ENCODE assay signal across 39 cellular contexts in the genomic region with DNA sequence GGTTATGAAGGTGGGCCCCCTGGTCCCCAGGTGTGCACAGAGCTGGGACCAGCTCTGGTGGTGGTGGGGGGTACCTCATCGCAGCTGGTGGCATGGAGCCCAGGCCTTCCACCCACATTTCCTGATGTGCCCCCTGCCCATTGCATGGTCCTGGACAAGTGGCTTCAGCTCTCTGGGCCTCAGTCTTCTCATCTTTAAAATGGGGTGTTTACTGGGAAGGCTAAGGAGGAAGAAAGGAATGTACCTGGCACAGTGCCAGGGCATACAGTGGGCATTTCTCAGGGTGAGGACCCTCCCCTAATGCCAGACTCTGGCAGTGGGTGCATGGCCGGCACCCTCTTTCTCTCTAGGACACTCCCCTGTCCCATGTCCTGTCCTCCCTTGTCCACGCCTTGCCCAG. TPM values are rescaled to one million over a fixed set of nuclear protein-coding genes. Genes with fewer than 3 reads are reported as not detected.
"Had no signal": no experiment of that assay in that cellular context is flagged by ENCODE, and none has a peak within 500 bp of the region (broad histone marks: within the 10 kb centered on the region; RNA-seq: fewer than 3 reads in every experiment).

No MANE protein-coding gene starts in this region.

- H3K4me3 Mint-ChIP-seq: activated B cell treated with CpG ODN at 0.5 μM for 24 hours; activated CD4-positive, alpha-beta memory T cell treated with anti-CD3 and anti-CD28 coated beads for 36 hours; activated CD4-positive, alpha-beta T cell treated with anti-CD3 and anti-CD28 coated beads, Interleukin-2, amount 10 ng/mL, durations not matched to agents 24 days and 14 days; activated CD8-positive, alpha-beta T cell treated with anti-CD3 and anti-CD28 coated beads for 36 hours; activated naive CD4-positive, alpha-beta T cell treated with anti-CD3 and anti-CD28 coated beads, Interleukin-2, amount 10 ng/mL, durations not matched to agents 7 days and 5 days; activated naive CD8-positive, alpha-beta T cell treated with anti-CD3 and anti-CD28 coated beads for 36 hours; activated T-cell treated with anti-CD3 and anti-CD28 coated beads, Interleukin-2, amount 50 U/mL, for 4 hours; activated T-cell treated with anti-CD3 and anti-CD28 coated beads, Interleukin-2, amount 50 U/mL, for 72 hours; activated T-helper 1 cell treated with anti-CD3 and anti-CD28 coated beads, Interleukin-12 subunit alpha, Interleukin-12 subunit beta, Interleukin-2, Interleukin-4 antibody, amounts not matched to agents 30 ng/mL and 10 ng/mL and 1 ng/mL, durations not matched to agents 14 hours and 24 hours and 36 hours; activated T-helper 17 cell treated with anti-CD3 and anti-CD28 coated beads, Interleukin-2, amount 50 U/mL, for 72 hours; T-helper 1 cell treated with Interleukin-12 subunit alpha and Interleukin-12 subunit beta and Interleukin-4 antibody, amounts not matched to agents 30 μg/mL and 1 μg/mL, for 36 hours; T-helper 2 cell treated with Interferon-gamma antibody and Interleukin-4, amounts not matched to agents 5 μg/mL and 100 μg/mL, for 36 hours had no signal

- H3K27ac Mint-ChIP-seq: activated B cell treated with CpG ODN at 0.5 μM for 24 hours; activated CD4-positive, alpha-beta memory T cell treated with anti-CD3 and anti-CD28 coated beads for 36 hours; activated CD4-positive, alpha-beta T cell treated with anti-CD3 and anti-CD28 coated beads, Interleukin-2, amount 10 ng/mL, durations not matched to agents 24 days and 14 days; activated CD8-positive, alpha-beta T cell treated with anti-CD3 and anti-CD28 coated beads for 36 hours; activated naive CD4-positive, alpha-beta T cell treated with anti-CD3 and anti-CD28 coated beads, Interleukin-2, amount 10 ng/mL, durations not matched to agents 7 days and 5 days; activated naive CD4-positive, alpha-beta T cell treated with anti-CD3 and anti-CD28 coated beads, Interleukin-2, amount 50 U/mL, for 72 hours; activated naive CD8-positive, alpha-beta T cell treated with anti-CD3 and anti-CD28 coated beads for 36 hours; activated T-cell treated with anti-CD3 and anti-CD28 coated beads, Interleukin-2, amount 50 U/mL, for 72 hours; activated T-helper 1 cell treated with anti-CD3 and anti-CD28 coated beads, Interleukin-12 subunit alpha, Interleukin-12 subunit beta, Interleukin-2, Interleukin-4 antibody, amounts not matched to agents 30 ng/mL and 10 ng/mL and 1 ng/mL, durations not matched to agents 14 hours and 24 hours and 36 hours; activated T-helper 17 cell treated with anti-CD3 and anti-CD28 coated beads, Interleukin-2, amount 50 U/mL, for 72 hours; T-helper 1 cell treated with Interleukin-12 subunit alpha and Interleukin-12 subunit beta and Interleukin-4 antibody, amounts not matched to agents 30 μg/mL and 1 μg/mL, for 36 hours; T-helper 2 cell treated with Interferon-gamma antibody and Interleukin-4, amounts not matched to agents 5 μg/mL and 100 μg/mL, for 36 hours had no signal

- H3K9me3 Mint-ChIP-seq: activated B cell treated with CpG ODN at 0.5 μM for 24 hours; activated CD4-positive, alpha-beta memory T cell treated with anti-CD3 and anti-CD28 coated beads for 36 hours; activated CD4-positive, alpha-beta T cell treated with anti-CD3 and anti-CD28 coated beads, Interleukin-2, amount 10 ng/mL, durations not matched to agents 24 days and 14 days; activated CD8-positive, alpha-beta T cell treated with anti-CD3 and anti-CD28 coated beads for 36 hours; activated naive CD4-positive, alpha-beta T cell treated with anti-CD3 and anti-CD28 coated beads, Interleukin-2, amount 10 ng/mL, durations not matched to agents 7 days and 5 days; activated naive CD4-positive, alpha-beta T cell treated with anti-CD3 and anti-CD28 coated beads, Interleukin-2, amount 50 U/mL, for 72 hours; activated naive CD8-positive, alpha-beta T cell treated with anti-CD3 and anti-CD28 coated beads for 36 hours; activated T-cell treated with anti-CD3 and anti-CD28 coated beads, Interleukin-2, amount 50 U/mL, for 4 hours; activated T-cell treated with anti-CD3 and anti-CD28 coated beads, Interleukin-2, amount 50 U/mL, for 72 hours; activated T-helper 1 cell treated with anti-CD3 and anti-CD28 coated beads, Interleukin-12 subunit alpha, Interleukin-12 subunit beta, Interleukin-2, Interleukin-4 antibody, amounts not matched to agents 30 ng/mL and 10 ng/mL and 1 ng/mL, durations not matched to agents 14 hours and 24 hours and 36 hours; activated T-helper 17 cell treated with anti-CD3 and anti-CD28 coated beads, Interleukin-2, amount 50 U/mL, for 72 hours; T-helper 1 cell treated with Interleukin-12 subunit alpha and Interleukin-12 subunit beta and Interleukin-4 antibody, amounts not matched to agents 30 μg/mL and 1 μg/mL, for 36 hours; T-helper 2 cell treated with Interferon-gamma antibody and Interleukin-4, amounts not matched to agents 5 μg/mL and 100 μg/mL, for 36 hours had no signal

- H3K9me3 ChIP-seq: adrenal gland, body of pancreas, breast epithelium had no signal

- ATAC-seq: activated CD8-positive, alpha-beta T cell treated with anti-CD3 and anti-CD28 coated beads for 36 hours; activated naive CD4-positive, alpha-beta T cell treated with anti-CD3 and anti-CD28 coated beads, Interleukin-2, amount 50 U/mL, for 72 hours; activated T-cell treated with anti-CD3 and anti-CD28 coated beads, Interleukin-2, amount 50 U/mL, for 4 hours; activated T-cell treated with anti-CD3 and anti-CD28 coated beads, Interleukin-2, amount 50 U/mL, for 72 hours; activated T-helper 17 cell treated with anti-CD3 and anti-CD28 coated beads, Interleukin-2, amount 50 U/mL, for 72 hours; body of pancreas had no signal

- H3K27ac ChIP-seq: adrenal gland, body of pancreas, brain microvascular endothelial cell, breast epithelium, VCaP had no signal

- H3K4me1 ChIP-seq: breast epithelium had no signal

- H3K36me3 ChIP-seq: adrenal gland, brain microvascular endothelial cell, breast epithelium had no signal

- H3K36me3 Mint-ChIP-seq: activated CD4-positive, alpha-beta memory T cell treated with anti-CD3 and anti-CD28 coated beads for 36 hours; activated naive CD4-positive, alpha-beta T cell treated with anti-CD3 and anti-CD28 coated beads, Interleukin-2, amount 10 ng/mL, durations not matched to agents 7 days and 5 days; activated naive CD4-positive, alpha-beta T cell treated with anti-CD3 and anti-CD28 coated beads, Interleukin-2, amount 50 U/mL, for 72 hours; activated naive CD8-positive, alpha-beta T cell treated with anti-CD3 and anti-CD28 coated beads for 36 hours had no signal

- H3K4me1 Mint-ChIP-seq: activated T-helper 17 cell treated with anti-CD3 and anti-CD28 coated beads, Interleukin-2, amount 50 U/mL, for 72 hours had no signal

- DNase-seq: activated B cell treated with CpG ODN at 0.5 μM for 24 hours; activated CD4-positive, alpha-beta memory T cell treated with anti-CD3 and anti-CD28 coated beads for 36 hours; activated CD4-positive, alpha-beta T cell treated with anti-CD3 and anti-CD28 coated beads for 4 hours; activated CD4-positive, alpha-beta T cell treated with anti-CD3 and anti-CD28 coated beads, Interleukin-2, amount 10 ng/mL, durations not matched to agents 24 days and 14 days; activated CD4-positive, alpha-beta T cell treated with anti-CD3 and anti-CD28 coated beads, Interleukin-2, amount 50 U/mL, for 1 hour; activated CD4-positive, alpha-beta T cell treated with anti-CD3 and anti-CD28 coated beads, Interleukin-2, amount 50 U/mL, for 4 hours; activated CD4-positive, CD25-positive, alpha-beta regulatory T cell treated with anti-CD3 and anti-CD28 coated beads, Interleukin-2, amount 50 U/mL, for 72 hours; activated CD8-positive, alpha-beta memory T cell treated with anti-CD3 and anti-CD28 coated beads, Interleukin-2, amount 50 U/mL, for 4 hours; activated CD8-positive, alpha-beta T cell treated with anti-CD3 and anti-CD28 coated beads for 36 hours; activated effector memory CD4-positive, alpha-beta T cell treated with anti-CD3 and anti-CD28 coated beads, Interleukin-2, amount 50 U/mL, for 16 hours; activated gamma-delta T cell treated with Interleukin-2 at 50 U/mL for 16 hours; activated naive CD4-positive, alpha-beta T cell; activated naive CD4-positive, alpha-beta T cell treated with anti-CD3 and anti-CD28 coated beads, Interleukin-2, amount 10 ng/mL, durations not matched to agents 7 days and 5 days; activated naive CD8-positive, alpha-beta T cell treated with anti-CD3 and anti-CD28 coated beads for 36 hours; activated T-cell treated with anti-CD3 and anti-CD28 coated beads for 4 hours; activated T-cell treated with anti-CD3 and anti-CD28 coated beads, Interleukin-2, amount 50 U/mL, for 1 hour; activated T-cell treated with anti-CD3 and anti-CD28 coated beads, Interleukin-2, amount 50 U/mL, for 4 hours; activated T-cell treated with anti-CD3 and anti-CD28 coated beads, Interleukin-2, amount 50 U/mL, for 72 hours; adrenal gland; amniotic stem cell; aorta; body of pancreas; brain microvascular endothelial cell; central memory CD4-positive, alpha-beta T cell; T-helper 1 cell; T-helper 2 cell; T-helper 9 cell had no signal

- H3K27me3 ChIP-seq: adrenal gland, body of pancreas, brain microvascular endothelial cell, breast epithelium had no signal

- H3K4me3 ChIP-seq: adrenal gland, body of pancreas, breast epithelium had no signal

- FAIRE-seq: astrocyte, TTC549 had no signal

RNA-seq across cellular contexts. Expression of a gene that starts 7.5 kb away (rescaled TPM):
- total RNA-seq: activated B cell treated with CpG ODN at 0.5 μM for 24 hours; activated CD4-positive, alpha-beta memory T cell treated with anti-CD3 and anti-CD28 coated beads for 36 hours; activated CD4-positive, alpha-beta T cell treated with anti-CD3 and anti-CD28 coated beads, Interleukin-2, amount 10 ng/mL, durations not matched to agents 24 days and 14 days; activated CD8-positive, alpha-beta memory T cell treated with anti-CD3 and anti-CD28 coated beads for 36 hours; activated CD8-positive, alpha-beta T cell treated with anti-CD3 and anti-CD28 coated beads for 36 hours; activated naive CD4-positive, alpha-beta T cell treated with anti-CD3 and anti-CD28 coated beads, Interleukin-2, amount 50 U/mL, for 72 hours; activated naive CD8-positive, alpha-beta T cell treated with anti-CD3 and anti-CD28 coated beads for 36 hours; activated T-cell treated with anti-CD3 and anti-CD28 coated beads, Interleukin-2, amount 50 U/mL, for 4 hours; activated T-cell treated with anti-CD3 and anti-CD28 coated beads, Interleukin-2, amount 50 U/mL, for 72 hours; activated T-helper 1 cell treated with anti-CD3 and anti-CD28 coated beads, Interleukin-12 subunit alpha, Interleukin-12 subunit beta, Interleukin-2, Interleukin-4 antibody, amounts not matched to agents 30 ng/mL and 10 ng/mL and 1 ng/mL, durations not matched to agents 14 hours and 24 hours and 36 hours had no signal

RNA-seq across cellular contexts. Expression of a gene that starts 22.4 kb away (rescaled TPM):
- total RNA-seq: activated B cell treated with CpG ODN at 0.5 μM for 24 hours, breast epithelium had no signal

RNA-seq across cellular contexts. Expression of a gene that starts 29.2 kb away (rescaled TPM):
- total RNA-seq: activated CD4-positive, alpha-beta memory T cell treated with anti-CD3 and anti-CD28 coated beads for 36 hours; activated CD4-positive, alpha-beta T cell treated with anti-CD3 and anti-CD28 coated beads, Interleukin-2, amount 10 ng/mL, durations not matched to agents 24 days and 14 days; activated CD8-positive, alpha-beta memory T cell treated with anti-CD3 and anti-CD28 coated beads for 36 hours; activated CD8-positive, alpha-beta T cell treated with anti-CD3 and anti-CD28 coated beads for 36 hours; activated naive CD8-positive, alpha-beta T cell treated with anti-CD3 and anti-CD28 coated beads for 36 hours; activated T-cell treated with anti-CD3 and anti-CD28 coated beads, Interleukin-2, amount 50 U/mL, for 4 hours; activated T-cell treated with anti-CD3 and anti-CD28 coated beads, Interleukin-2, amount 50 U/mL, for 72 hours; activated T-helper 1 cell treated with anti-CD3 and anti-CD28 coated beads, Interleukin-12 subunit alpha, Interleukin-12 subunit beta, Interleukin-2, Interleukin-4 antibody, amounts not matched to agents 30 ng/mL and 10 ng/mL and 1 ng/mL, durations not matched to agents 14 hours and 24 hours and 36 hours; cerebellum had no signal

RNA-seq across cellular contexts. Expression of a gene that starts 33.2 kb away (rescaled TPM):
- total RNA-seq: activated B cell treated with CpG ODN at 0.5 μM for 24 hours; activated CD4-positive, alpha-beta memory T cell treated with anti-CD3 and anti-CD28 coated beads for 36 hours; activated CD4-positive, alpha-beta T cell treated with anti-CD3 and anti-CD28 coated beads, Interleukin-2, amount 10 ng/mL, durations not matched to agents 24 days and 14 days; activated CD8-positive, alpha-beta memory T cell treated with anti-CD3 and anti-CD28 coated beads for 36 hours; activated CD8-positive, alpha-beta T cell treated with anti-CD3 and anti-CD28 coated beads for 36 hours; activated naive CD4-positive, alpha-beta T cell treated with anti-CD3 and anti-CD28 coated beads, Interleukin-2, amount 50 U/mL, for 72 hours; activated naive CD8-positive, alpha-beta T cell treated with anti-CD3 and anti-CD28 coated beads for 36 hours; activated T-cell treated with anti-CD3 and anti-CD28 coated beads, Interleukin-2, amount 50 U/mL, for 72 hours; activated T-helper 1 cell treated with anti-CD3 and anti-CD28 coated beads, Interleukin-12 subunit alpha, Interleukin-12 subunit beta, Interleukin-2, Interleukin-4 antibody, amounts not matched to agents 30 ng/mL and 10 ng/mL and 1 ng/mL, durations not matched to agents 14 hours and 24 hours and 36 hours; activated T-helper 17 cell treated with anti-CD3 and anti-CD28 coated beads, Interleukin-2, amount 50 U/mL, for 72 hours had no signal

RNA-seq across cellular contexts. Expression of a gene that starts 47.0 kb away (rescaled TPM):
- total RNA-seq: activated B cell treated with CpG ODN at 0.5 μM for 24 hours; activated CD4-positive, alpha-beta memory T cell treated with anti-CD3 and anti-CD28 coated beads for 36 hours; activated CD4-positive, alpha-beta T cell treated with anti-CD3 and anti-CD28 coated beads, Interleukin-2, amount 10 ng/mL, durations not matched to agents 24 days and 14 days; activated CD8-positive, alpha-beta memory T cell treated with anti-CD3 and anti-CD28 coated beads for 36 hours; activated CD8-positive, alpha-beta T cell treated with anti-CD3 and anti-CD28 coated beads for 36 hours; activated naive CD4-positive, alpha-beta T cell treated with anti-CD3 and anti-CD28 coated beads, Interleukin-2, amount 50 U/mL, for 72 hours; activated naive CD8-positive, alpha-beta T cell treated with anti-CD3 and anti-CD28 coated beads for 36 hours; activated T-cell treated with anti-CD3 and anti-CD28 coated beads, Interleukin-2, amount 50 U/mL, for 4 hours; activated T-cell treated with anti-CD3 and anti-CD28 coated beads, Interleukin-2, amount 50 U/mL, for 72 hours; activated T-helper 1 cell treated with anti-CD3 and anti-CD28 coated beads, Interleukin-12 subunit alpha, Interleukin-12 subunit beta, Interleukin-2, Interleukin-4 antibody, amounts not matched to agents 30 ng/mL and 10 ng/mL and 1 ng/mL, durations not matched to agents 14 hours and 24 hours and 36 hours; activated T-helper 17 cell treated with anti-CD3 and anti-CD28 coated beads, Interleukin-2, amount 50 U/mL, for 72 hours; adrenal gland; aorta; astrocyte; body of pancreas; cardiac septum had no signal
- polyA plus RNA-seq: adrenal gland, aorta had no signal
